In the genomic region with DNA sequence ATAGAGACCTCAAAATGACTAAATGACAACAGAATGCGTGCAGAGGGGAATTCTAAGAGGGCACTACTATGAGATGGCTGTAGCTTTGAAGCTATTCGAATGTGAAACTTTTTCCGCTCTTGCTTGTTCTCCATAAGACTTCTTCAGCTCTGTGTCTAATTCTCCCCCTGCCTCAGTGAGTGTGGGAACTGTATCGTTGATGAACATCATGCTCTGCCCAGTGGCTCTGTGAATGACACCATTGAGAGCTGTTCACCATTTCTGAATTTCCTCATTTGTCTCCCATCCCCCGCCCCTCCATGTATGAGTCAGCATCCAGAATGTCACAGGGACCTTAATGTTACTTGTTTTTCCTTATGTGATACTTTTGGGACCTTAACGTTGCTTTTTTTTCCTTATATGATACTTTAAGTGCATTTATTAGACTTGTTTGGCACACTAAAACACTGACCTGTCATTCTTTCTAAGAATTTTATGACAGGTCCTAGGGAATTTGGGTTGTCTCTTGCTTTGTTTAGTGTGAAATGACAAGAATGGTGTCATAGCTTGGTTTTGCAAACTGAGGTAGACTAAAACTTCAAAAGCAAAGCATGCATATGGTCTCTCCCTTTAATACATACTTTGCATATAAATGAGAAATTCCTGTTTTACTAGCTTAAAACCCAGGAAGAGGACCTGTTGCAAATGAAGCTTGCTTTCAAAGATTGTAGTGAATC, we compare ENCODE assay signal across 9 cellular contexts.
DNase-seq lines count a peak whose midpoint lies in the region; ATAC-seq and TF ChIP-seq lines count a peak whose summit lies in the region.
"Had no signal": no experiment of that assay in that cellular context is flagged by ENCODE, and none has a peak within 500 bp of the region (broad histone marks: within the 10 kb centered on the region; RNA-seq: fewer than 3 reads in every experiment).

No MANE protein-coding gene starts in this region.

- TF ChIP-seq EP300 in SK-N-SH (IDR thresholded peaks at IDR 0.05; ENCODE audit: borderline replicate concordance in 1 of 2, low read depth in 1 of 2, low read length in 1 of 2) = no peak

- no peaks in the 10 kb centered on the region for H3K9me2 ChIP-seq in SK-N-SH

- peaks cover 3% of the 10 kb centered on the region for H3K27me3 Mint-ChIP-seq in endothelial cell (ENCODE audit: unreplicated experiment)

- no peak overlapping the region for H2AFZ ChIP-seq in SK-N-SH (ENCODE audit: low read depth)

- H3K79me2 ChIP-seq in SK-N-SH (ENCODE audit: insufficient read depth) = peaks cover 87% of the 10 kb centered on the region

- no peaks in the 10 kb centered on the region for H3K9me3 Mint-ChIP-seq in endothelial cell (ENCODE audit: unreplicated experiment)

- H3F3A ChIP-seq in SK-N-SH (replicated peaks; ENCODE audit: insufficient read depth) = peaks cover 70% of the 10 kb centered on the region

- peak overlapping the region; percentile 49; the same call in 1 of the 2 replicates for H3K9ac ChIP-seq in SK-N-SH

- H3K27ac ChIP-seq in SK-N-SH (ENCODE audit: low read depth in 2 of 2, low read length in 1 of 2) (peak overlapping the region; percentile 88 to 96), muscle layer of duodenum (ENCODE audit: low read length) (peak overlapping the region; percentile 77)
- H3K27ac ChIP-seq: VCaP had no signal

- peaks cover 34 to 72% of the 10 kb centered on the region in 2 experiments for H3K4me1 ChIP-seq in SK-N-SH (ENCODE audit: control insufficient read depth in 1 of 2, insufficient read depth in 2 of 2, low read depth in 1 of 2, low read length in 1 of 2)
- peaks cover 41 to 54% of the 10 kb centered on the region in 2 donors for H3K4me1 ChIP-seq in muscle layer of duodenum (ENCODE audit: control insufficient read depth in 1 of 2, insufficient read depth in 2 of 2, low read length in 2 of 2)

- TF ChIP-seq CTCF in SK-N-SH (IDR thresholded peaks at IDR 0.05) (no peak), endothelial cell (IDR thresholded peaks at IDR 0.05; ENCODE audit: unreplicated experiment) (no peak)

- H3K4me3 ChIP-seq in SK-N-SH (ENCODE audit: low read depth in 2 of 2, low read length in 1 of 2) (no peak overlapping the region), muscle layer of duodenum (ENCODE audit: low read depth in 1 of 2, low read length in 2 of 2) (no peak overlapping the region)

- POLR2A ChIA-PET in SK-N-SH (lab: Yijun Ruan, JAX) = no interaction called here

- peaks cover 77% of the 10 kb centered on the region for H3K4me1 Mint-ChIP-seq in endothelial cell (ENCODE audit: unreplicated experiment)

- peak overlapping the region; percentile 51 for H3K4me2 ChIP-seq in SK-N-SH

- H3K9me3 ChIP-seq in SK-N-SH (no peaks in the 10 kb centered on the region), muscle layer of duodenum (ENCODE audit: control insufficient read depth in 1 of 2, low read length in 2 of 2) (no peaks in the 10 kb centered on the region)

- peak; percentile 10 for DNase-seq in NCI-H82 (lab: John Stamatoyannopoulos, UW)
- DNase-seq in NCI-H82 treated with DMSO at 0.1 percent for 48 hours (lab: John Stamatoyannopoulos, UW; ENCODE audit: unreplicated experiment) = no peak
- DNase-seq in SK-N-SH = no peak
- no peak for DNase-seq in endothelial cell (ENCODE audit: low spot score)
- DNase-seq in activated gamma-delta T cell treated with Interleukin-2 at 50 U/mL for 16 hours = no peak
- no peak for DNase-seq in mesenteric fat pad (ENCODE audit: low spot score)

- 44% methylated on average over 6 of the region's 6 CpGs for WGBS in SK-N-SH (ENCODE audit: low lambda C conversion rate)

- H3K27ac Mint-ChIP-seq in endothelial cell (ENCODE audit: unreplicated experiment) = peak overlapping the region; percentile 99

- H4K20me1 ChIP-seq in SK-N-SH (ENCODE audit: insufficient read depth) = no peaks in the 10 kb centered on the region

- no peak overlapping the region for H3K4me3 Mint-ChIP-seq in endothelial cell (ENCODE audit: unreplicated experiment)

- CTCF ChIA-PET in SK-N-SH (lab: Yijun Ruan, JAX) = interaction anchor here (0.6 to 1.5 kb wide), 2 partner anchors 98 to 192 kb away, joined by 3 to 5 read pairs; no protein-coding TSS in a partner anchor

- no peak for TF ChIP-seq RAD21 in SK-N-SH (IDR thresholded peaks at IDR 0.05; ENCODE audit: low read length)

- H3K27me3 ChIP-seq in SK-N-SH (ENCODE audit: insufficient read depth) (no peaks in the 10 kb centered on the region), muscle layer of duodenum (ENCODE audit: low read depth, low read length) (no peaks in the 10 kb centered on the region)

- H3K36me3 ChIP-seq in SK-N-SH (replicated peaks in 1 of 2; ENCODE audit: control insufficient read depth in 1 of 2, insufficient read depth in 2 of 2, low read length in 1 of 2) = peaks cover 0 to 17% of the 10 kb centered on the region in 2 experiments
- peaks cover 3 to 15% of the 10 kb centered on the region in 2 donors for H3K36me3 ChIP-seq in muscle layer of duodenum (ENCODE audit: control insufficient read depth in 1 of 2, insufficient read depth in 2 of 2, low read length in 2 of 2)

- peaks cover 22% of the 10 kb centered on the region for H3K36me3 Mint-ChIP-seq in endothelial cell (ENCODE audit: low read depth, unreplicated experiment)

- peak; percentile 36 for ATAC-seq in HG02885 (IDR thresholded peaks at IDR 0.05; ENCODE audit: poor library complexity, unreplicated experiment)

TF ChIP-seq in SK-N-SH, 30 proteins besides CTCF, POLR2A, EP300 and RAD21 (continues in another document):
- TF ChIP-seq RFX5 (IDR thresholded peaks at IDR 0.05; ENCODE audit: low read length) = no peak
- TF ChIP-seq, protein P1, sequence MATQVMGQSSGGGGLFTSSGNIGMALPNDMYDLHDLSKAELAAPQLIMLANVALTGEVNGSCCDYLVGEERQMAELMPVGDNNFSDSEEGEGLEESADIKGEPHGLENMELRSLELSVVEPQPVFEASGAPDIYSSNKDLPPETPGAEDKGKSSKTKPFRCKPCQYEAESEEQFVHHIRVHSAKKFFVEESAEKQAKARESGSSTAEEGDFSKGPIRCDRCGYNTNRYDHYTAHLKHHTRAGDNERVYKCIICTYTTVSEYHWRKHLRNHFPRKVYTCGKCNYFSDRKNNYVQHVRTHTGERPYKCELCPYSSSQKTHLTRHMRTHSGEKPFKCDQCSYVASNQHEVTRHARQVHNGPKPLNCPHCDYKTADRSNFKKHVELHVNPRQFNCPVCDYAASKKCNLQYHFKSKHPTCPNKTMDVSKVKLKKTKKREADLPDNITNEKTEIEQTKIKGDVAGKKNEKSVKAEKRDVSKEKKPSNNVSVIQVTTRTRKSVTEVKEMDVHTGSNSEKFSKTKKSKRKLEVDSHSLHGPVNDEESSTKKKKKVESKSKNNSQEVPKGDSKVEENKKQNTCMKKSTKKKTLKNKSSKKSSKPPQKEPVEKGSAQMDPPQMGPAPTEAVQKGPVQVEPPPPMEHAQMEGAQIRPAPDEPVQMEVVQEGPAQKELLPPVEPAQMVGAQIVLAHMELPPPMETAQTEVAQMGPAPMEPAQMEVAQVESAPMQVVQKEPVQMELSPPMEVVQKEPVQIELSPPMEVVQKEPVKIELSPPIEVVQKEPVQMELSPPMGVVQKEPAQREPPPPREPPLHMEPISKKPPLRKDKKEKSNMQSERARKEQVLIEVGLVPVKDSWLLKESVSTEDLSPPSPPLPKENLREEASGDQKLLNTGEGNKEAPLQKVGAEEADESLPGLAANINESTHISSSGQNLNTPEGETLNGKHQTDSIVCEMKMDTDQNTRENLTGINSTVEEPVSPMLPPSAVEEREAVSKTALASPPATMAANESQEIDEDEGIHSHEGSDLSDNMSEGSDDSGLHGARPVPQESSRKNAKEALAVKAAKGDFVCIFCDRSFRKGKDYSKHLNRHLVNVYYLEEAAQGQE (IDR thresholded peaks at IDR 0.05; ENCODE audit: low read depth, low read length) = no peak
- no peak for TF ChIP-seq TEAD4 (IDR thresholded peaks at IDR 0.05; ENCODE audit: borderline replicate concordance, insufficient read depth)
- TF ChIP-seq, protein P2, sequence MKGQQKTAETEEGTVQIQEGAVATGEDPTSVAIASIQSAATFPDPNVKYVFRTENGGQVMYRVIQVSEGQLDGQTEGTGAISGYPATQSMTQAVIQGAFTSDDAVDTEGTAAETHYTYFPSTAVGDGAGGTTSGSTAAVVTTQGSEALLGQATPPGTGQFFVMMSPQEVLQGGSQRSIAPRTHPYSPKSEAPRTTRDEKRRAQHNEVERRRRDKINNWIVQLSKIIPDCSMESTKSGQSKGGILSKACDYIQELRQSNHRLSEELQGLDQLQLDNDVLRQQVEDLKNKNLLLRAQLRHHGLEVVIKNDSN (IDR thresholded peaks at IDR 0.05; ENCODE audit: borderline replicate concordance, low read depth) = no peak
- TF ChIP-seq POLR2AphosphoS5 (IDR thresholded peaks at IDR 0.05; ENCODE audit: low read depth, low read length) = no peak
- no peak for TF ChIP-seq MEF2A (IDR thresholded peaks at IDR 0.05; ENCODE audit: borderline replicate concordance, low read depth)
- TF ChIP-seq JUND (IDR thresholded peaks at IDR 0.05) = peak; percentile 55
- TF ChIP-seq YY1 (IDR thresholded peaks at IDR 0.05; ENCODE audit: low read depth) = no peak
- no peak for TF ChIP-seq NRF1 (IDR thresholded peaks at IDR 0.05; ENCODE audit: low read depth, low read length)
- no peak for TF ChIP-seq RXRA (IDR thresholded peaks at IDR 0.05; ENCODE audit: borderline replicate concordance, low read depth)
- TF ChIP-seq ELF1 (IDR thresholded peaks at IDR 0.05) = no peak
- TF ChIP-seq FOSL2 (IDR thresholded peaks at IDR 0.05; ENCODE audit: borderline replicate concordance, low read depth) = peak; percentile 49; the same call in 1 of the 2 replicates
- no peak for TF ChIP-seq RCOR1 (IDR thresholded peaks at IDR 0.05; ENCODE audit: low read length)
- TF ChIP-seq, protein P3, sequence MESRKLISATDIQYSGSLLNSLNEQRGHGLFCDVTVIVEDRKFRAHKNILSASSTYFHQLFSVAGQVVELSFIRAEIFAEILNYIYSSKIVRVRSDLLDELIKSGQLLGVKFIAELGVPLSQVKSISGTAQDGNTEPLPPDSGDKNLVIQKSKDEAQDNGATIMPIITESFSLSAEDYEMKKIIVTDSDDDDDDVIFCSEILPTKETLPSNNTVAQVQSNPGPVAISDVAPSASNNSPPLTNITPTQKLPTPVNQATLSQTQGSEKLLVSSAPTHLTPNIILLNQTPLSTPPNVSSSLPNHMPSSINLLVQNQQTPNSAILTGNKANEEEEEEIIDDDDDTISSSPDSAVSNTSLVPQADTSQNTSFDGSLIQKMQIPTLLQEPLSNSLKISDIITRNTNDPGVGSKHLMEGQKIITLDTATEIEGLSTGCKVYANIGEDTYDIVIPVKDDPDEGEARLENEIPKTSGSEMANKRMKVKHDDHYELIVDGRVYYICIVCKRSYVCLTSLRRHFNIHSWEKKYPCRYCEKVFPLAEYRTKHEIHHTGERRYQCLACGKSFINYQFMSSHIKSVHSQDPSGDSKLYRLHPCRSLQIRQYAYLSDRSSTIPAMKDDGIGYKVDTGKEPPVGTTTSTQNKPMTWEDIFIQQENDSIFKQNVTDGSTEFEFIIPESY (IDR thresholded peaks at IDR 0.05; ENCODE audit: borderline replicate concordance, low read depth) = no peak
- no peak for TF ChIP-seq FOXM1 (IDR thresholded peaks at IDR 0.05; ENCODE audit: low read depth)
